8 cellular contexts compared by ENCODE assay signal in genomic region chrX:40083120-40083978, GRCh38. TPM values are rescaled to one million over a fixed set of nuclear protein-coding genes. Genes with fewer than 3 reads are reported as not detected.
DNase-seq lines count a peak whose midpoint lies in the region; ATAC-seq, FAIRE-seq and TF ChIP-seq lines count a peak whose summit lies in the region.

No MANE protein-coding gene starts in this region.

- H3K9me3 Mint-ChIP-seq in activated T-cell treated with anti-CD3 and anti-CD28 coated beads, Interleukin-2, amount 50 U/mL, for 4 hours: no peaks in the 10 kb centered on the region

- H3K4me2 ChIP-seq in K562 (ENCODE audit: insufficient read depth, low read length) (peak overlapping the region; percentile 55), MM.1S (ENCODE audit: low read depth, low read length) (no peak overlapping the region)

- POLR2A ChIA-PET in K562 (lab: Yijun Ruan, JAX): no interaction called here

- no peaks in the 10 kb centered on the region for H3K27me3 Mint-ChIP-seq in activated T-cell treated with anti-CD3 and anti-CD28 coated beads, Interleukin-2, amount 50 U/mL, for 4 hours (ENCODE audit: low read depth)

- H3F3A ChIP-seq in MM.1S (ENCODE audit: insufficient read depth, low read length): no peaks in the 10 kb centered on the region

- no peaks in the 10 kb centered on the region for H3K9me2 ChIP-seq in MM.1S (replicated peaks; ENCODE audit: insufficient read depth, low read length)

- H3K9me3 ChIP-seq in K562 (replicated peaks; ENCODE audit: control insufficient read depth, insufficient read depth, low read depth, low read length) (no peaks in the 10 kb centered on the region), thyroid gland (no peaks in the 10 kb centered on the region), MM.1S (replicated peaks; ENCODE audit: insufficient read depth, low read length) (no peaks in the 10 kb centered on the region)

- TF ChIP-seq RAD21 in K562 (CRISPR knock-in tag; conservative IDR thresholded peaks at IDR 0.05 in 1 of 2, IDR thresholded peaks at IDR 0.05 in 1 of 2): no peak

- FAIRE-seq in K562 (lab: Jason Lieb, UNC): no peak

- H3K4me1 Mint-ChIP-seq in activated T-cell treated with anti-CD3 and anti-CD28 coated beads, Interleukin-2, amount 50 U/mL, for 4 hours (ENCODE audit: low read depth): peaks cover 58% of the 10 kb centered on the region

- H3K4me3 ChIP-seq in K562 (peak overlapping the region; percentile 15; the same call in 1 of the 2 replicates), thyroid gland (replicated peaks in 1 of 3) (peak overlapping the region in 1 of 3 donors; percentile 15), MM.1S (ENCODE audit: low read length) (no peak overlapping the region)

- ATAC-seq in activated T-cell treated with anti-CD3 and anti-CD28 coated beads, Interleukin-2, amount 50 U/mL, for 4 hours: peak; percentile 31 to 41
- ATAC-seq in K562: peak; percentile 57
- peak; percentile 69 for ATAC-seq in left lobe of liver
- ATAC-seq in HG03139 (IDR thresholded peaks at IDR 0.05; ENCODE audit: unreplicated experiment): no peak

- H3K36me3 ChIP-seq in K562 (ENCODE audit: control insufficient read depth, insufficient read depth, low read length) (peaks cover 80% of the 10 kb centered on the region), thyroid gland (no peaks in the 10 kb centered on the region), MM.1S (replicated peaks; ENCODE audit: insufficient read depth, low read length) (no peaks in the 10 kb centered on the region)

- H3K9me1 ChIP-seq in K562 (ENCODE audit: control insufficient read depth, insufficient read depth, low read length): peaks cover 15% of the 10 kb centered on the region

- H3K27ac ChIP-seq in K562 (ENCODE audit: extremely low read depth, low read depth, low read length) (peak overlapping the region; percentile 55), thyroid gland (peak overlapping the region in 1 of 3 donors; percentile 46), MM.1S (ENCODE audit: low read length) (no peak overlapping the region)

- intact Hi-C loops in K562 (cut with micrococcal nuclease): no loop called here
- intact Hi-C loops in thyroid gland (cut with DNase I): no loop called here

- H3K4me1 ChIP-seq in K562 (replicated peaks in 1 of 2; ENCODE audit: control insufficient read depth in 2 of 2, insufficient read depth in 2 of 2, low read length in 2 of 2): peaks cover 49 to 53% of the 10 kb centered on the region in 2 experiments
- peaks cover 25 to 52% of the 10 kb centered on the region in 2 donors for H3K4me1 ChIP-seq in thyroid gland
- H3K4me1 ChIP-seq in MM.1S (ENCODE audit: low read length): peaks cover 4% of the 10 kb centered on the region; the same call in 1 of the 2 replicates

- H4K20me1 ChIP-seq in K562 (replicated peaks; ENCODE audit: control insufficient read depth, insufficient read depth, low read length) (peaks cover 95% of the 10 kb centered on the region), MM.1S (ENCODE audit: insufficient read depth, low read length) (peaks cover 76% of the 10 kb centered on the region)

- no peak for DNase-seq in activated T-cell treated with anti-CD3 and anti-CD28 coated beads, Interleukin-2, amount 50 U/mL, for 4 hours
- no peak for DNase-seq in activated T-cell treated with anti-CD3 and anti-CD28 coated beads, Interleukin-2, amount 50 U/mL, for 1 hour
- peak; percentile 60 to 77 (median 68) for DNase-seq in K562 (ENCODE audit: extremely low read depth in 1 of 4, low spot score in 3 of 4)
- peak; percentile 63 for DNase-seq in left lobe of liver (ENCODE audit: low spot score)
- DNase-seq in thyroid gland: peak; percentile 70 to 71
- DNase-seq in MM.1S: no peak
- DNase-seq in LoVo (ENCODE audit: low spot score): no peak

- no peaks in the 10 kb centered on the region for H3K27me3 ChIP-seq in K562 (ENCODE audit: control insufficient read depth in 2 of 2, insufficient read depth in 2 of 2, low read length in 2 of 2)
- no peaks in the 10 kb centered on the region for H3K27me3 ChIP-seq in thyroid gland
- no peaks in the 10 kb centered on the region for H3K27me3 ChIP-seq in MM.1S (replicated peaks; ENCODE audit: insufficient read depth, low read length)

- WGBS in K562 (ENCODE audit: insufficient coverage, low coverage, missing lambda C conversion rate): 6% methylated on average over 12 of the region's 61 CpGs
- 29% methylated on average over 2 of the region's 61 CpGs; no CpG with 5 or more reads in 1 of the 2 donors for WGBS in thyroid gland, 2 donors

- H3K9ac ChIP-seq in K562 (ENCODE audit: insufficient read depth in 1 of 2, low read depth in 2 of 2, low read length in 2 of 2) (peak overlapping the region; percentile 38 to 72), MM.1S (ENCODE audit: low read length) (no peak overlapping the region)

- H3K36me3 Mint-ChIP-seq in activated T-cell treated with anti-CD3 and anti-CD28 coated beads, Interleukin-2, amount 50 U/mL, for 4 hours (ENCODE audit: insufficient read depth): peaks cover 2% of the 10 kb centered on the region

- CTCF ChIA-PET in K562 (lab: Yijun Ruan, JAX; ENCODE audit: low intra/inter-chr PET ratio): no interaction called here

- no peak; the same call in 1 of the 2 replicates for TF ChIP-seq EP300 in K562 (IDR thresholded peaks at IDR 0.05; ENCODE audit: low read length)

- in situ Hi-C loops in K562 (cut with MboI): no loop called here

- no TSS peak for BruUV-seq in K562 (replicated peaks; lab: Mats Ljungman, UMichigan)

- TF ChIP-seq POLR2A in K562 (conservative IDR thresholded peaks at IDR 0.05) (no peak; the same call in 1 of the 2 replicates), thyroid gland (IDR thresholded peaks at IDR 0.05) (no peak)

- no peak overlapping the region for H2AFZ ChIP-seq in K562 (ENCODE audit: low read depth, low read length)
- no peak overlapping the region for H2AFZ ChIP-seq in MM.1S (ENCODE audit: low read length)

- H3K4me3 Mint-ChIP-seq in activated T-cell treated with anti-CD3 and anti-CD28 coated beads, Interleukin-2, amount 50 U/mL, for 4 hours: peak overlapping the region; percentile 71

- TF ChIP-seq CTCF in K562 (IDR thresholded peaks at IDR 0.05 in 2 of 3, conservative IDR thresholded peaks at IDR 0.05 in 1 of 3; ENCODE audit: insufficient read depth in 2 of 3, low read depth in 1 of 3, low read length in 3 of 3): no peak
- no peak for TF ChIP-seq CTCF in thyroid gland (IDR thresholded peaks at IDR 0.05)
- TF ChIP-seq CTCF in MM.1S (IDR thresholded peaks at IDR 0.05; ENCODE audit: low read length): no peak

- H3K79me2 ChIP-seq in K562 (ENCODE audit: control insufficient read depth, insufficient read depth, low read length) (peaks cover 99% of the 10 kb centered on the region), MM.1S (ENCODE audit: low read length) (peaks cover 100% of the 10 kb centered on the region)

TF ChIP-seq in K562, 482 proteins besides CTCF, POLR2A, EP300 and RAD21 (continues in another document):
- no peak for TF ChIP-seq XRCC5 (IDR thresholded peaks at IDR 0.05; ENCODE audit: low read depth, low read length)
- TF ChIP-seq TBL1XR1 (IDR thresholded peaks at IDR 0.05; ENCODE audit: low read length in 2 of 2): peak in 1 of 2 experiments; percentile 37; a peak in 1 of 4 replicates
- TF ChIP-seq CBX5 (IDR thresholded peaks at IDR 0.05; ENCODE audit: borderline replicate concordance, low read depth): no peak
- TF ChIP-seq FOXJ2 (tag; IDR thresholded peaks at IDR 0.05): no peak
- no peak for TF ChIP-seq KHSRP (IDR thresholded peaks at IDR 0.05)
- TF ChIP-seq MAZ (CRISPR knock-in tag; conservative IDR thresholded peaks at IDR 0.05 in 1 of 2, IDR thresholded peaks at IDR 0.05 in 1 of 2): no peak
- TF ChIP-seq HOMEZ (CRISPR knock-in tag; IDR thresholded peaks at IDR 0.05): no peak
- 0 out of 2 replicates have a peak, but pooled peaks have one; percentile 33 for TF ChIP-seq SMAD4 (CRISPR knock-in tag; conservative IDR thresholded peaks at IDR 0.05)
- no peak for TF ChIP-seq E2F3 (CRISPR knock-in tag; IDR thresholded peaks at IDR 0.05)
- peak; percentile 51; the same call in 1 of the 2 replicates for TF ChIP-seq ZNF263 (CRISPR knock-in tag; IDR thresholded peaks at IDR 0.05; ENCODE audit: borderline replicate concordance)
- TF ChIP-seq SNIP1 (IDR thresholded peaks at IDR 0.05; ENCODE audit: low read depth): no peak
- TF ChIP-seq ZNF354B (CRISPR knock-in tag; IDR thresholded peaks at IDR 0.05): no peak

RNA-seq across cellular contexts. Expression of gene BCOR, which starts 14.4 kb away (rescaled TPM):
- total RNA-seq in activated T-cell treated with anti-CD3 and anti-CD28 coated beads, Interleukin-2, amount 50 U/mL, for 4 hours: 10 to 100 TPM; 53.4 to 58.5 (median 54.5) TPM
- 128 and 140 TPM in 2 replicates for total RNA-seq in K562 (2011; cell fraction: chromatin; rRNA removed; ENCODE audit: low replicate concordance)
- total RNA-seq in K562 (2011; cell fraction: nucleolus; rRNA removed): 71.6 and 74.4 TPM in 2 replicates
- 97.0 and 135 TPM in 2 replicates for total RNA-seq in K562 (2011; cell fraction: nucleoplasm; rRNA removed)
- 73.7 and 76.0 TPM in 2 replicates for total RNA-seq in K562 (2014; rRNA removed)
- 37.6 and 37.9 TPM in 2 replicates for total RNA-seq in K562 (2014; rRNA removed; fragmentation: Illumina TruSeq; extraction: Trizol)
- 33.0 and 36.6 TPM in 2 replicates for total RNA-seq in K562 (2015; rRNA removed; fragmentation: Illumina TruSeq; extraction: Trizol)
- total RNA-seq in K562 (2021): 98.3 and 113 TPM in 2 replicates
- 27.5 and 28.1 TPM in 2 replicates for polyA plus RNA-seq in K562 (2011; rRNA removed)
- 30.1 and 38.0 TPM in 2 replicates for polyA plus RNA-seq in K562 (2011; cell fraction: cytosol; rRNA removed)
- 64.0 and 93.7 TPM in 2 replicates for polyA plus RNA-seq in K562 (2011; cell fraction: nucleus; rRNA removed)
- 72.8 and 76.1 TPM in 2 replicates for polyA plus RNA-seq in K562 (2012)
- 88.1 and 98.5 TPM in 2 replicates for polyA plus RNA-seq in K562 (2014; fragmentation: Illumina TruSeq; extraction: Trizol)
- 10 to 100 TPM; 32.0 to 37.4 TPM for polyA plus RNA-seq in K562 (2014; fragmentation: Nextera tagmentation; extraction: Ambion mirVana)
- 44.4 and 64.6 TPM in 2 replicates for polyA plus RNA-seq in K562 (2014; rRNA removed)
- 40.5 and 49.5 TPM in 2 replicates for polyA minus RNA-seq in K562 (2011; rRNA and poly(A)+ RNA removed)
- 105 and 120 TPM in 2 replicates for polyA minus RNA-seq in K562 (2011; cell fraction: cytosol; rRNA and poly(A)+ RNA removed)
- polyA minus RNA-seq in K562 (2011; cell fraction: nucleus; rRNA and poly(A)+ RNA removed): 36.9 and 50.0 TPM in 2 replicates
- 10.5 TPM for total RNA-seq in left lobe of liver
- 10 to 100 TPM; 30.9 to 67.4 (median 42.4) TPM for total RNA-seq in thyroid gland

Comparison
In these comparisons a context has a peak if more than half of its experiments do, and no peak if none do; other contexts are left out.
1. DNase-seq: peak in K562 (4 of 4), left lobe of liver (single experiment) and thyroid gland (2 of 2); none in activated T-cell treated with anti-CD3 and anti-CD28 coated beads, Interleukin-2, amount 50 U/mL, for 4 hours (single experiment), activated T-cell treated with anti-CD3 and anti-CD28 coated beads, Interleukin-2, amount 50 U/mL, for 1 hour (single experiment), MM.1S (single experiment) and LoVo (single experiment).